In genomic region chr15:63999177-63999576, GRCh38 we compare ENCODE assay signal across 1 cellular context.
TF ChIP-seq lines count a peak whose summit lies in the region.

No MANE protein-coding gene starts in this region.

TF ChIP-seq in HepG2, 621 proteins besides CTCF, POLR2A, EP300 and RAD21 (continued from another document):
- TF ChIP-seq CSRNP2 (CRISPR knock-in tag; conservative IDR thresholded peaks at IDR 0.05; ENCODE audit: low read depth) (no peak), ZFAT (CRISPR knock-in tag; conservative IDR thresholded peaks at IDR 0.05) (no peak)
